In genomic region chr5:73828465-73828864, GRCh38 we compare ENCODE assay signal across 1 cellular context.
A peak's percentile ranks its signal among the peaks of the same experiment; 100 is the strongest.
TF ChIP-seq lines count a peak whose summit lies in the region.

No MANE protein-coding gene starts in this region.

TF ChIP-seq in HEK293, 187 proteins besides CTCF, POLR2A, EP300 and RAD21 (continued from another document):
- TF ChIP-seq BCL6B (tag by site-specific recombination; IDR thresholded peaks at IDR 0.05) (no peak), PRDM4 (tag by site-specific recombination; IDR thresholded peaks at IDR 0.05) (no peak), ZNF366 (tag by site-specific recombination; conservative IDR thresholded peaks at IDR 0.05) (peak; percentile 94), ZNF621 (tag by site-specific recombination; IDR thresholded peaks at IDR 0.05) (no peak), ZNF292 (tag by site-specific recombination; IDR thresholded peaks at IDR 0.05; ENCODE audit: borderline replicate concordance, low read depth) (no peak), ZNF239 (tag by site-specific recombination; IDR thresholded peaks at IDR 0.05) (no peak), ZNF426 (tag by site-specific recombination; IDR thresholded peaks at IDR 0.05) (no peak), ZNF112 (tag by site-specific recombination; IDR thresholded peaks at IDR 0.05) (0 out of 2 replicates have a peak, but pooled peaks have one; percentile 10), ZNF324 (tag by site-specific recombination; IDR thresholded peaks at IDR 0.05) (no peak), PRDM1 (tag by site-specific recombination; IDR thresholded peaks at IDR 0.05) (peak; percentile 100), ZNF830 (tag by site-specific recombination; IDR thresholded peaks at IDR 0.05; ENCODE audit: low read depth) (no peak), ZNF561 (tag by site-specific recombination; IDR thresholded peaks at IDR 0.05; ENCODE audit: borderline replicate concordance) (no peak), ZNF16 (tag by site-specific recombination; IDR thresholded peaks at IDR 0.05; ENCODE audit: low read depth) (no peak)
TF ChIP-seq in HEK293: peak in this region for 3.
